Comparison of ENCODE assay signal across 7 cellular contexts in the genomic region with DNA sequence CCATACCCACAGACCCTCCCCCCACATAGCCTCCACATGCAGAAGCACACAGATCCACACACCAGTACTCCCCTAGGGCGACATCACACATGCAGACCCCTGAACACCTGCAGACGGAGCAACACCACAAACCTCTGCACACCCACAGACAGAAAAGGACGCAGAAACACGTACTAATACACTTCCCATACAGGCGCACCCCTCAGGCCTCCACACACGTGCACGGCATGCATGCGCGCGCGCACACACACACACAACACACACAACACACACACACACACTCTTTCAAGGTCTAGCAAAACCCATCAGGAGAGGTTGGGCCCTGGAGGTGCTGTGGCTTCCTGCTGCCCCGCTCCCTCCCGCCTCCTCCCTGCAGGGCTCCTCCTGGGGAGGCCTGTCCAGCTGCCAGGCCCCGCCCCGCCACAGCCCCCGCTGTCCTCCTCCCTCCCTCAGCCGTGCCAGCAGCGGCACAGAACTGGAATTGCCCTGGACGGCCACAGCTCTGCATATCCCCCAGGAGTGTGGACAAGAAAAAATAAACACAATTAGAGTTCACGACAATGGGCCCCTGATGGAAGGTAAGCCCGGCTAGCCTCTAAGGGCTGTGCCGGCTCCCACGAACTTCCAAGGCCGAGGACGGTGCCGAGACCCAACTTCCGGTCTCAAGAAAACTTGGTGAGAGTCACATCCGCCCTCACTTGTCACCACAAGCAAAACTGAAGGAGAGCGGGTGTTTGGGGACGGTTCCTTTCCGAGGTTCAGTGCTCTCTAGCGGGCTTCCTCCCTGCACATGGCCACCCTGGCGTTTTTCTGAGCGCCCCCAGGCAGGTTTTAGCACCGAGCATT.
DNase-seq lines count a peak whose midpoint lies in the region; ATAC-seq and TF ChIP-seq lines count a peak whose summit lies in the region.

No MANE protein-coding gene starts in this region.

- DNase-seq in NCI-H2081 treated with DMSO at 0.1 percent for 48 hours (lab: John Stamatoyannopoulos, UW): peak; percentile 33
- DNase-seq in cerebellar cortex (ENCODE audit: low spot score): peak; percentile 81
- DNase-seq in kidney glomerular epithelial cell (lab: John Stamatoyannopoulos, UW): peak; percentile 92
- DNase-seq in stimulated activated CD4-positive, alpha-beta T cell treated with anti-CD3 and anti-CD28 coated beads, Interleukin-1b, Interleukin-23, amount 100 ng/mL, for 4 hours (ENCODE audit: low read depth in 2 of 2): peak; percentile 45 to 49

- peak; percentile 80 for TF ChIP-seq POLR2A in GM18505 (IDR thresholded peaks at IDR 0.05; ENCODE audit: borderline replicate concordance, extremely low read depth, insufficient read depth, insufficient read length)

- ATAC-seq in GM18505 (IDR thresholded peaks at IDR 0.05; ENCODE audit: unreplicated experiment) (peak; percentile 46), HG02840 (IDR thresholded peaks at IDR 0.05; ENCODE audit: low FRiP score, unreplicated experiment) (peak; percentile 52)
- ATAC-seq in activated CD4-positive, CD25-positive, alpha-beta regulatory T cell treated with anti-CD3 and anti-CD28 coated beads, Interleukin-2, amount 50 U/mL, for 24 hours: peak; percentile 44 to 55

Comparison
In these comparisons a context has a peak if more than half of its experiments do, and no peak if none do; other contexts are left out.
1. Peak in every context shown above with its lines: DNase-seq and ATAC-seq.
2. DNase-seq: peak in every context shown above with its lines; median percentile 92 in kidney glomerular epithelial cell; 81 in cerebellar cortex; 47 in stimulated activated CD4-positive, alpha-beta T cell treated with anti-CD3 and anti-CD28 coated beads, Interleukin-1b, Interleukin-23, amount 100 ng/mL, for 4 hours; 33 in NCI-H2081 treated with DMSO at 0.1 percent for 48 hours.